ENCODE assay signal across 29 cellular contexts in genomic region chr6:42162384-42162783, GRCh38. TPM values are rescaled to one million over a fixed set of nuclear protein-coding genes. Genes with fewer than 3 reads are reported as not detected.
"Had no signal": no experiment of that assay in that cellular context is flagged by ENCODE, and none has a peak within 500 bp of the region (broad histone marks: within the 10 kb centered on the region; RNA-seq: fewer than 3 reads in every experiment).

No MANE protein-coding gene starts in this region.

- H3K27ac ChIP-seq: gastroesophageal sphincter, hepatocyte, left ventricle myocardium inferior, pancreas, prostate gland, transverse colon had no signal

- H3K36me3 ChIP-seq: gastroesophageal sphincter, left ventricle myocardium inferior, pancreas, prostate gland, transverse colon had no signal

- H3K4me3 ChIP-seq: gastroesophageal sphincter, hepatocyte, left ventricle myocardium inferior, lung, pancreas, prostate gland, smooth muscle cell, transverse colon had no signal

- DNase-seq: activated B cell treated with CpG ODN at 0.5 μM for 24 hours; activated CD4-positive, alpha-beta T cell treated with anti-CD3 and anti-CD28 coated beads, Interleukin-2, amount 50 U/mL, for 1 hour; activated CD8-positive, alpha-beta T cell treated with anti-CD3 and anti-CD28 coated beads for 36 hours; activated naive CD8-positive, alpha-beta T cell treated with anti-CD3 and anti-CD28 coated beads, Interleukin-2, amount 50 U/mL, for 24 hours; activated T-cell treated with anti-CD3 and anti-CD28 coated beads, Interleukin-2, amount 50 U/mL, for 4 hours; amygdala; caudate nucleus; cortex of kidney; effector memory CD8-positive, alpha-beta T cell; left ventricle myocardium inferior; nucleus accumbens; pancreas; retina; stimulated activated CD4-positive, alpha-beta T cell treated with anti-CD3 and anti-CD28 coated beads, Interleukin-1b, Interleukin-23, amount 100 ng/mL, for 48 hours; stimulated activated naive CD4-positive, alpha-beta T cell; T-helper 17 cell; T1000; transverse colon had no signal

- H3K4me2 ChIP-seq: hepatocyte, smooth muscle cell had no signal

- FAIRE-seq: endothelial cell of umbilical vein, islet of Langerhans, pancreas had no signal

- H3K4me1 ChIP-seq: gastroesophageal sphincter, pancreas, prostate gland had no signal

- H3K9me3 ChIP-seq: gastroesophageal sphincter, left ventricle myocardium inferior, pancreas, prostate gland, transverse colon had no signal

- H2AFZ ChIP-seq: hepatocyte had no signal

- H3K27me3 ChIP-seq: hepatocyte, pancreas, transverse colon had no signal

- H3K79me2 ChIP-seq: hepatocyte had no signal

RNA-seq across cellular contexts. Expression of gene GUCA1A, which starts 10.8 kb away (rescaled TPM):
- total RNA-seq: activated B cell treated with CpG ODN at 0.5 μM for 24 hours; activated T-cell treated with anti-CD3 and anti-CD28 coated beads, Interleukin-2, amount 50 U/mL, for 4 hours; chondrocyte; fibroblast of villous mesenchyme; left ventricle myocardium inferior; lung; mucosa of gallbladder; T-helper 17 cell; transverse colon had no signal
- polyA plus RNA-seq: esophagus, pancreas had no signal

RNA-seq across cellular contexts. Expression of gene C6orf132, which starts 20.0 kb away (rescaled TPM):
- total RNA-seq: activated B cell treated with CpG ODN at 0.5 μM for 24 hours, T-helper 17 cell had no signal

RNA-seq across cellular contexts. Expression of gene GUCA1B, which starts 32.4 kb away (rescaled TPM):
- total RNA-seq: fibroblast of villous mesenchyme had no signal
- polyA plus RNA-seq: hepatocyte had no signal
